ENCODE assay signal across 8 cellular contexts in the genomic region with DNA sequence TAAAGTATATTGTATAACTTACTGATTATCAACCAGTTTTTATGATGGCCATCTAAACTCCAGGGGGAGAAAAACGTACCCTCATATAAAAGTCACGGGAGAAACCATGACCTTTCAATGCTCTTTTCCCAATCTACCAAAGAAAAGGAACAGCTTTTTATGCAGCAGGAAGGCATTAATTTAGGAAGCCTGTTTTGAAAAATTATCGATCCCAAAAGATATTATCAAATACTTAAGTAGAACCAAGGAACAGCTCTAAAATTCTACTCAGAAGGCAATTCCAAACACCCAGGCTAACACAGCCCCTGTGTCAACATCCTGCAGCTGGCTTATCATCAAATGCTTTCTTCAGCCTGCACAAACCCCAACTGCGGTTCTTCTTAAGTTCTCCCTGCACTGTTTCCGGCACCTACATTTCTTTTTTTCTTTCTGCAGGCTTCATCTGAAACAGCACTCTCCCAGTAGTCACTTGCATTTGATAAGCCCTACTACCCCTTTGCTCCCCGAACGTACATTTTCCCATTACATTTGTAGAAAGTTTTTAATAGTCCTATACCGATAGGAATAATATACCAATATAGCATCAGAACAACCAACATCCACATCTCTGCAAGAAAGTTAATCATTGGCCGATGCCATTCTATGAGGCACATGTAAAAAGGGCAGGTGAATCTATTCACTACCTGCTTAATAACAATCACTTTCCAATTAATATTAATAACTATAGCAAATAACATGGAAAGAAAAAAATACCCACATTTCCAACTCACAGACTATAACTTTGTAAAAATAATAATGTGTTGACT. TPM values are rescaled to one million over a fixed set of nuclear protein-coding genes. Genes with fewer than 3 reads are reported as not detected.
DNase-seq lines count a peak whose midpoint lies in the region; ATAC-seq and TF ChIP-seq lines count a peak whose summit lies in the region.

No MANE protein-coding gene starts in this region.

- no peaks in the 10 kb centered on the region for H3K27me3 Mint-ChIP-seq in IgD-negative memory B cell

- H3K4me3 ChIP-seq in GM12864 (ENCODE audit: low read depth, low read length): peak overlapping the region; percentile 10; the same call in 1 of the 2 replicates

- peak overlapping the region; percentile 27 to 90 (median 60) for H3K4me3 Mint-ChIP-seq in IgD-negative memory B cell

- DNase-seq in GM12864 (ENCODE audit: low read depth) (peak; percentile 70), hepatic stellate cell (ENCODE audit: low spot score) (no peak), dedifferentiated amniotic fluid mesenchymal stem cell (ENCODE audit: extremely low spot score) (no peak), NCI-H524 treated with DMSO at 0.1 percent for 48 hours (lab: John Stamatoyannopoulos, UW) (no peak)
- no peak for DNase-seq in activated naive CD4-positive, alpha-beta T cell treated with anti-CD3 and anti-CD28 coated beads, Interleukin-2, amount 50 U/mL, for 72 hours (ENCODE audit: low spot score in 2 of 2)
- DNase-seq in stimulated activated CD4-positive, alpha-beta T cell treated with anti-CD3 and anti-CD28 coated beads, Interleukin-2, amount 100 ng/mL, for 4 hours (ENCODE audit: low read depth): peak; percentile 49

- no peaks in the 10 kb centered on the region for H3K9me3 Mint-ChIP-seq in IgD-negative memory B cell
- H3K9me3 Mint-ChIP-seq in activated naive CD4-positive, alpha-beta T cell treated with anti-CD3 and anti-CD28 coated beads, Interleukin-2, amount 50 U/mL, for 72 hours: no peaks in the 10 kb centered on the region

- H3K36me3 Mint-ChIP-seq in IgD-negative memory B cell: peaks cover 2% of the 10 kb centered on the region
- H3K36me3 Mint-ChIP-seq in activated naive CD4-positive, alpha-beta T cell treated with anti-CD3 and anti-CD28 coated beads, Interleukin-2, amount 50 U/mL, for 72 hours: no peaks in the 10 kb centered on the region

- TF ChIP-seq CTCF in GM12864 (IDR thresholded peaks at IDR 0.05; ENCODE audit: low read depth, low read length, missing control alignments): no peak

- ATAC-seq in GM21515 (IDR thresholded peaks at IDR 0.05; ENCODE audit: unreplicated experiment): peak; percentile 89
- peak; percentile 73 to 76 for ATAC-seq in activated naive CD4-positive, alpha-beta T cell treated with anti-CD3 and anti-CD28 coated beads, Interleukin-2, amount 50 U/mL, for 72 hours

- peak overlapping the region; percentile 69 to 95 (median 88) for H3K27ac Mint-ChIP-seq in IgD-negative memory B cell
- peak overlapping the region; percentile 24 to 66 for H3K27ac Mint-ChIP-seq in activated naive CD4-positive, alpha-beta T cell treated with anti-CD3 and anti-CD28 coated beads, Interleukin-2, amount 50 U/mL, for 72 hours

- peaks cover 37 to 53% (median 42%) of the 10 kb centered on the region in 3 donors for H3K4me1 Mint-ChIP-seq in IgD-negative memory B cell

RNA-seq across cellular contexts. Expression of gene PIP4K2A, which starts 47.9 kb away (rescaled TPM):
- 43.2 TPM for polyA plus RNA-seq in IgD-negative memory B cell
- total RNA-seq in activated naive CD4-positive, alpha-beta T cell treated with anti-CD3 and anti-CD28 coated beads, Interleukin-2, amount 50 U/mL, for 72 hours: 100 to 1,000 TPM in 1 of 2 donors, 10 to 100 TPM in 1; 87.7 to 137 TPM

Comparison
In these comparisons a context has a peak if more than half of its experiments do, and no peak if none do; other contexts are left out.
1. DNase-seq: peak in GM12864 (single experiment) and stimulated activated CD4-positive, alpha-beta T cell treated with anti-CD3 and anti-CD28 coated beads, Interleukin-2, amount 100 ng/mL, for 4 hours (single experiment); none in activated naive CD4-positive, alpha-beta T cell treated with anti-CD3 and anti-CD28 coated beads, Interleukin-2, amount 50 U/mL, for 72 hours (0 of 2), hepatic stellate cell (single experiment), dedifferentiated amniotic fluid mesenchymal stem cell (single experiment) and NCI-H524 treated with DMSO at 0.1 percent for 48 hours (single experiment).